18 cellular contexts compared by ENCODE assay signal in the genomic region with DNA sequence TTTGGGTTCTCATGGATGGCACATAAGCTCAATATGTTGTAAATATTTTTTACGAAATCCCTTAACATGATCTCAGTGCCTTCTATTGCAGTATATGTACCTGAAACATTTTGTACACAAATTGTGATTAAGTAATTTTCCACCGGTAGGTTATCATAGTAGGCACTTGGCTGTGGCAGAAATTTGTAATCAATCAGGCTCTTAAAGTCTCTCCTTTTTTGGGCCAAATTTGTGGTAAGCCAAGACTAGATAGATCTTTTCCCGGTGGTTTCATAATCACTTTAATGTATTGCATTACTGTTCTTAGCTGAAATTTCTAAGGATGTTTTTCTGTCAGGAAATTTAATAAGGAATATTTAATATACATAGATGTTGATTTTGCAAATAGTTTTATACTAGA. TPM values are rescaled to one million over a fixed set of nuclear protein-coding genes. Genes with fewer than 3 reads are reported as not detected.
DNase-seq lines count a peak whose midpoint lies in the region; ATAC-seq and TF ChIP-seq lines count a peak whose summit lies in the region.
"Had no signal": no experiment of that assay in that cellular context is flagged by ENCODE, and none has a peak within 500 bp of the region (broad histone marks: within the 10 kb centered on the region; RNA-seq: fewer than 3 reads in every experiment).

No MANE protein-coding gene starts in this region.

- peaks cover 47% of the 10 kb centered on the region for H3K36me3 ChIP-seq in OCI-LY7 (ENCODE audit: insufficient read depth, low read length)
- H3K36me3 ChIP-seq in fibroblast of lung (ENCODE audit: control insufficient read depth, insufficient read depth, low read length) = no peaks in the 10 kb centered on the region
- peaks cover 0 to 11% (median 0%) of the 10 kb centered on the region in 6 donors for H3K36me3 ChIP-seq in spleen
- H3K36me3 ChIP-seq in thyroid gland = no peaks in the 10 kb centered on the region
- H3K36me3 ChIP-seq: thoracic aorta had no signal

- TSS peak; percentile 24 for BruUV-seq in OCI-LY7 (replicated peaks; lab: Mats Ljungman, UMichigan)

- WGBS in spleen, 5 donors = 45 to 85% (median 69%) methylated on average over 3 of the region's 3 CpGs
- 74% methylated on average over 3 of the region's 3 CpGs for WGBS in right cardiac atrium
- WGBS in thyroid gland, 2 donors = 88 to 92% methylated on average over 3 of the region's 3 CpGs

- H3K4me1 Mint-ChIP-seq in T-helper 1 cell treated with Interleukin-12 subunit alpha and Interleukin-12 subunit beta and Interleukin-4 antibody, amounts not matched to agents 30 μg/mL and 1 μg/mL, for 36 hours (ENCODE audit: low read depth) = peaks cover 26% of the 10 kb centered on the region

- H3K9me2 ChIP-seq in OCI-LY7 (ENCODE audit: insufficient read depth, low read length) = no peaks in the 10 kb centered on the region

- no peaks in the 10 kb centered on the region for H3K27me3 Mint-ChIP-seq in T-helper 1 cell treated with Interleukin-12 subunit alpha and Interleukin-12 subunit beta and Interleukin-4 antibody, amounts not matched to agents 30 μg/mL and 1 μg/mL, for 36 hours (ENCODE audit: low read depth)
- H3K27me3 Mint-ChIP-seq: naive thymus-derived CD4-positive, alpha-beta T cell; progenitor cell of endocrine pancreas had no signal

- no peaks in the 10 kb centered on the region for H3K27me3 ChIP-seq in fibroblast of lung (ENCODE audit: control insufficient read depth, insufficient read depth, low read length)
- no peaks in the 10 kb centered on the region for H3K27me3 ChIP-seq in spleen (replicated peaks in 1 of 7)
- H3K27me3 ChIP-seq in right cardiac atrium (ENCODE audit: control insufficient read depth, insufficient read depth) = no peaks in the 10 kb centered on the region
- no peaks in the 10 kb centered on the region for H3K27me3 ChIP-seq in thyroid gland
- H3K27me3 ChIP-seq: BLaER1 had no signal

- peaks cover 46% of the 10 kb centered on the region for H3K4me1 ChIP-seq in OCI-LY7 (ENCODE audit: insufficient read depth, low read length, poor library complexity, severe bottlenecking)
- H3K4me1 ChIP-seq in fibroblast of lung (ENCODE audit: control insufficient read depth, extremely low read depth, insufficient read depth, low read length) = no peaks in the 10 kb centered on the region
- H3K4me1 ChIP-seq in spleen = peaks cover 17 to 88% (median 60%) of the 10 kb centered on the region in 6 donors
- H3K4me1 ChIP-seq in right cardiac atrium (ENCODE audit: control insufficient read depth, insufficient read depth, low read length) = peaks cover 2% of the 10 kb centered on the region
- H3K4me1 ChIP-seq in thyroid gland = peaks cover 28 to 40% of the 10 kb centered on the region in 2 donors

- H3K27ac Mint-ChIP-seq in T-helper 1 cell treated with Interleukin-12 subunit alpha and Interleukin-12 subunit beta and Interleukin-4 antibody, amounts not matched to agents 30 μg/mL and 1 μg/mL, for 36 hours = no peak overlapping the region
- H3K27ac Mint-ChIP-seq: naive thymus-derived CD4-positive, alpha-beta T cell; progenitor cell of endocrine pancreas had no signal

- POLR2A ChIA-PET in OCI-LY7 (lab: Charles Lee) = interaction anchor here (0.6 to 2.4 kb wide), 6 partner anchors 11 to 285 kb away, joined by 3 to 11 read pairs (median 4); no protein-coding TSS in a partner anchor

- H3K9me3 ChIP-seq in OCI-LY7 (ENCODE audit: low read length) (no peaks in the 10 kb centered on the region), fibroblast of lung (ENCODE audit: control insufficient read depth, insufficient read depth, low read depth, low read length) (no peaks in the 10 kb centered on the region), spleen (no peaks in the 10 kb centered on the region), right cardiac atrium (ENCODE audit: control insufficient read depth, low read length) (no peaks in the 10 kb centered on the region), thyroid gland (no peaks in the 10 kb centered on the region)
- H3K9me3 ChIP-seq: BLaER1, thoracic aorta had no signal

- ATAC-seq in right cardiac atrium = no peak
- ATAC-seq: naive thymus-derived CD4-positive, alpha-beta T cell had no signal

- no peak overlapping the region for H3K9ac ChIP-seq in fibroblast of lung (ENCODE audit: insufficient read depth, low read length)
- H3K9ac ChIP-seq: BLaER1 had no signal

- H3K27ac ChIP-seq in OCI-LY7 (ENCODE audit: low read depth, low read length, poor library complexity, severe bottlenecking) (no peak overlapping the region), fibroblast of lung (ENCODE audit: insufficient read depth, low read length) (no peak overlapping the region), spleen (peak overlapping the region in 7 of 8 donors; percentile 0 to 98 (median 66)), right cardiac atrium (ENCODE audit: low read length) (no peak overlapping the region), thyroid gland (peak overlapping the region in 1 of 3 donors; percentile 40)
- H3K27ac ChIP-seq: BLaER1, thoracic aorta, WERI-Rb-1 had no signal

- H2AFZ ChIP-seq in OCI-LY7 (ENCODE audit: low read length) (no peak overlapping the region), fibroblast of lung (ENCODE audit: low read length) (no peak overlapping the region)

- no peak for TF ChIP-seq POLR2A in spleen (IDR thresholded peaks at IDR 0.05)
- TF ChIP-seq POLR2A in thyroid gland (IDR thresholded peaks at IDR 0.05) = no peak

- DNase-seq in T-helper 1 cell (no peak), OCI-LY7 (ENCODE audit: low spot score) (no peak), fibroblast of lung (ENCODE audit: low read depth in 2 of 2) (peak in 1 of 2 donors; percentile 41), spleen (no peak), islet precursor cell (no peak), right cardiac atrium (no peak), thyroid gland (no peak)
- DNase-seq: 8988T; caudate nucleus; DMS153; effector CD4-positive, alpha-beta T cell; naive thymus-derived CD4-positive, alpha-beta T cell; NCI-H226; WERI-Rb-1 had no signal

- intact Hi-C loops in OCI-LY7 (cut with micrococcal nuclease; ENCODE audit: unreplicated experiment) = loop anchor here (5.0 kb wide), 1 partner anchor 185 kb away; the partner anchor contains the start of gene GINM1
- intact Hi-C loops in spleen (cut with DNase I; ENCODE audit: low total_unique reads) = no loop called here
- intact Hi-C loops in right cardiac atrium (cut with DNase I) = no loop called here
- intact Hi-C loops in thyroid gland (cut with DNase I) = no loop called here

- H3K4me3 ChIP-seq in OCI-LY7 (ENCODE audit: low read depth, low read length, poor library complexity, severe bottlenecking) = no peak overlapping the region
- no peak overlapping the region for H3K4me3 ChIP-seq in fibroblast of lung (replicated peaks in 1 of 4; ENCODE audit: control extremely low read depth in 1 of 4, insufficient read depth in 1 of 4, low read depth in 3 of 4, low read length in 4 of 4)
- no peak overlapping the region for H3K4me3 ChIP-seq in spleen
- H3K4me3 ChIP-seq in right cardiac atrium (ENCODE audit: low read length) = no peak overlapping the region
- no peak overlapping the region for H3K4me3 ChIP-seq in thyroid gland (replicated peaks in 1 of 3)
- H3K4me3 ChIP-seq: BLaER1, thoracic aorta had no signal

- H4K20me1 ChIP-seq in OCI-LY7 (ENCODE audit: insufficient read depth, low read length) = peaks cover 18% of the 10 kb centered on the region
- H4K20me1 ChIP-seq in fibroblast of lung (ENCODE audit: control insufficient read depth, extremely low read depth, insufficient read depth, low read length) = no peaks in the 10 kb centered on the region

- no peaks in the 10 kb centered on the region for H3K9me3 Mint-ChIP-seq in T-helper 1 cell treated with Interleukin-12 subunit alpha and Interleukin-12 subunit beta and Interleukin-4 antibody, amounts not matched to agents 30 μg/mL and 1 μg/mL, for 36 hours
- H3K9me3 Mint-ChIP-seq: naive thymus-derived CD4-positive, alpha-beta T cell had no signal

- H3K4me3 Mint-ChIP-seq in T-helper 1 cell treated with Interleukin-12 subunit alpha and Interleukin-12 subunit beta and Interleukin-4 antibody, amounts not matched to agents 30 μg/mL and 1 μg/mL, for 36 hours = peak overlapping the region; percentile 14

- peak overlapping the region; percentile 89; the same call in 1 of the 2 replicates for H3K4me2 ChIP-seq in OCI-LY7 (ENCODE audit: low read length)
- H3K4me2 ChIP-seq in fibroblast of lung (ENCODE audit: extremely low read depth, insufficient read depth, low read length) = peak overlapping the region; percentile 48
- H3K4me2 ChIP-seq: BLaER1 had no signal

- CTCF ChIA-PET in OCI-LY7 (lab: Charles Lee; ENCODE audit: unreplicated experiment) = no interaction called here

- H3K36me3 Mint-ChIP-seq in T-helper 1 cell treated with Interleukin-12 subunit alpha and Interleukin-12 subunit beta and Interleukin-4 antibody, amounts not matched to agents 30 μg/mL and 1 μg/mL, for 36 hours (ENCODE audit: low read depth) = peaks cover 7% of the 10 kb centered on the region

- TF ChIP-seq CTCF in OCI-LY7 (conservative IDR thresholded peaks at IDR 0.05; ENCODE audit: low read length) (no peak), fibroblast of lung (conservative IDR thresholded peaks at IDR 0.05 in 1 of 2, IDR thresholded peaks at IDR 0.05 in 1 of 2; ENCODE audit: low read depth in 1 of 2, low read length in 2 of 2) (no peak), spleen (IDR thresholded peaks at IDR 0.05 in 8 of 11, conservative IDR thresholded peaks at IDR 0.05 in 3 of 11) (no peak), thyroid gland (IDR thresholded peaks at IDR 0.05) (no peak)

- H3K79me2 ChIP-seq in OCI-LY7 (ENCODE audit: insufficient read depth, low read depth, low read length) (peaks cover 80% of the 10 kb centered on the region), fibroblast of lung (ENCODE audit: control insufficient read depth, insufficient read depth, low read length) (peaks cover 79% of the 10 kb centered on the region)

RNA-seq across cellular contexts. Expression of gene PCMT1, which starts 3.1 kb away (rescaled TPM):
- total RNA-seq in OCI-LY7 (2014; rRNA removed; shearing (Covaris generic)) = 125 and 140 TPM in 2 replicates
- 116 and 117 TPM in 2 replicates for total RNA-seq in OCI-LY7 (2022)
- 81.3 and 97.6 TPM in 2 replicates for total RNA-seq in fibroblast of lung
- polyA plus RNA-seq in fibroblast of lung = 172 and 181 TPM in 2 replicates
- 86.9 and 104 TPM in 2 replicates for polyA plus RNA-seq in fibroblast of lung (2012)
- polyA minus RNA-seq in fibroblast of lung (ENCODE audit: low replicate concordance) = 13.2 and 22.4 TPM in 2 replicates
- total RNA-seq in spleen = 10 to 100 TPM; 40.9 to 66.7 (median 53.4) TPM
- polyA plus RNA-seq in spleen = 10 to 100 TPM; 22.0 to 38.0 (median 33.0) TPM
- total RNA-seq in right cardiac atrium = 100 to 1,000 TPM; 107 to 114 (median 111) TPM
- 96.4 TPM for polyA plus RNA-seq in right cardiac atrium
- total RNA-seq in thyroid gland = 100 to 1,000 TPM in 1 of 4 donors, 10 to 100 TPM in 3; 62.2 to 133 (median 77.9) TPM

RNA-seq across cellular contexts. Expression of gene NUP43, which starts 6.3 kb away (rescaled TPM):
- 28.6 and 30.7 TPM in 2 replicates for total RNA-seq in OCI-LY7 (2014; rRNA removed; shearing (Covaris generic))
- total RNA-seq in OCI-LY7 (2022) (72.4 and 73.0 TPM in 2 replicates), fibroblast of lung (16.0 and 19.5 TPM in 2 replicates), spleen (10 to 100 TPM; 31.0 to 49.1 (median 41.6) TPM), right cardiac atrium (10 to 100 TPM; 22.5 to 24.9 (median 23.6) TPM), thyroid gland (100 to 1,000 TPM in 1 of 4 donors, 10 to 100 TPM in 3; 31.1 to 112 (median 53.7) TPM)
- polyA plus RNA-seq in fibroblast of lung (23.7 and 26.0 TPM in 2 replicates), spleen (10 to 100 TPM in 2 of 3 donors, 1 to 10 TPM in 1; 8.6 to 13.3 (median 10.5) TPM), right cardiac atrium (11.8 TPM)
- 19.1 and 21.3 TPM in 2 replicates for polyA plus RNA-seq in fibroblast of lung (2012)
- 27.1 and 32.6 TPM in 2 replicates for polyA minus RNA-seq in fibroblast of lung (ENCODE audit: low replicate concordance)

RNA-seq across cellular contexts. Expression of gene LATS1, which starts 34.7 kb away (rescaled TPM):
- total RNA-seq in OCI-LY7 (2014; rRNA removed; shearing (Covaris generic)) = 15.6 and 23.1 TPM in 2 replicates
- total RNA-seq in OCI-LY7 (2022) (30.3 and 30.7 TPM in 2 replicates), fibroblast of lung (7.4 and 8.6 TPM in 2 replicates), spleen (10 to 100 TPM; 29.3 to 40.9 (median 33.8) TPM), right cardiac atrium (10 to 100 TPM; 13.5 to 19.0 (median 14.5) TPM), thyroid gland (10 to 100 TPM; 25.7 to 32.2 (median 30.0) TPM)
- polyA plus RNA-seq in fibroblast of lung (14.5 and 20.3 TPM in 2 replicates), spleen (1 to 10 TPM; 5.0 to 7.4 (median 6.2) TPM), right cardiac atrium (4.8 TPM)
- polyA plus RNA-seq in fibroblast of lung (2012) = 6.3 and 9.9 TPM in 2 replicates
- 13.4 and 16.3 TPM in 2 replicates for polyA minus RNA-seq in fibroblast of lung (ENCODE audit: low replicate concordance)

Comparison
In these comparisons a context has a peak if more than half of its experiments do, and no peak if none do; other contexts are left out.
1. H3K27ac ChIP-seq: peak in spleen (7 of 8); none in OCI-LY7 (single experiment), fibroblast of lung (single experiment) and right cardiac atrium (single experiment).